Comparison of ENCODE assay signal across 8 cellular contexts in the genomic region with DNA sequence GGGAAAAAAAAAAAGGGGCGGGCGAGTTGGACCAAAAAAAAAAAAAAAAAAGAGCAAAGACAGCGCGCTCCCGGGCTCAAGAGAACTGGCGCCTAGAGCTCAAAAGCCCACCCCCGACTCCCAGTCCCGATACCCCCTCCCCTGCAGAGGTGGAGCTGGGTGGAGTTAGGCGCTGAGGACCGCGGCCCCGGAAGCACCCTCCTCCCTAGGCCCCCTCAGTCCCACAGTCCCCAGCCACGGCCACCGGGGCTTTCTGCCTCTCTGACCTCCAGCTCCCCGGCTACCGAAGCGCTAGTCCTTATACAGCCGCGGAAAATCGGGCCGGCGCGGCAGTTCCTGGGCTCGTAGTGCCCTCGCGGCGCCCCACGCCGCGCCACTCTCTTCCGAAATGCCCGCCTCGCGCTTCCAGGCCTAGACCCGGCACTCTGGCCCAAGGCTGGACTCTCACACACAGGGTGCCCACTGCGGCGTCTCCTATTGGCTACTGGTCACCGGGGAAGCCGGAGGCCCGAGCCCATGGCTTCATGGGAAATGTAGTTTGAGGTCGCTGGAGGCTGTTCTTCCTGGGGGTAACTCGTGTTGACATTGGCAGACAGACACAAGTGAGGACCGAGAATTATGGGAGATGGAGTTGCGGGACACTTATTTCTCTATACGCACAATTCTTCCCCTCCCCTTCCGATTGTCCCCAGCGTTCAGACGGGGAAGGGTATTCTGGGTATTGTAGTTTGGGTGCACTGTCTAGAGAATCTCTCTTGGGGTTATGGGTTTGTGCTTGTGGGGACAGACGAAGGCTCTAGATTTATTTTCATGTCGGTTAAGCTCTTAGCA. TPM values are rescaled to one million over a fixed set of nuclear protein-coding genes. Genes with fewer than 3 reads are reported as not detected.
DNase-seq lines count a peak whose midpoint lies in the region; ATAC-seq and TF ChIP-seq lines count a peak whose summit lies in the region.

A gene with protein sequence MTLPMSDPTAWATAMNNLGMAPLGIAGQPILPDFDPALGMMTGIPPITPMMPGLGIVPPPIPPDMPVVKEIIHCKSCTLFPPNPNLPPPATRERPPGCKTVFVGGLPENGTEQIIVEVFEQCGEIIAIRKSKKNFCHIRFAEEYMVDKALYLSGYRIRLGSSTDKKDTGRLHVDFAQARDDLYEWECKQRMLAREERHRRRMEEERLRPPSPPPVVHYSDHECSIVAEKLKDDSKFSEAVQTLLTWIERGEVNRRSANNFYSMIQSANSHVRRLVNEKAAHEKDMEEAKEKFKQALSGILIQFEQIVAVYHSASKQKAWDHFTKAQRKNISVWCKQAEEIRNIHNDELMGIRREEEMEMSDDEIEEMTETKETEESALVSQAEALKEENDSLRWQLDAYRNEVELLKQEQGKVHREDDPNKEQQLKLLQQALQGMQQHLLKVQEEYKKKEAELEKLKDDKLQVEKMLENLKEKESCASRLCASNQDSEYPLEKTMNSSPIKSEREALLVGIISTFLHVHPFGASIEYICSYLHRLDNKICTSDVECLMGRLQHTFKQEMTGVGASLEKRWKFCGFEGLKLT (minus strand): TSS at position 427 of the 831 bp plus-strand sequence. CDS start 199,993 bp downstream, outside the sequence.

- H3K27ac ChIP-seq in coronary artery = peak within 1 kb of the TSS; percentile 86 to 91

- H3K9me3 Mint-ChIP-seq in activated CD4-positive, alpha-beta T cell treated with anti-CD3 and anti-CD28 coated beads, Interleukin-2, amount 10 ng/mL, durations not matched to agents 24 days and 14 days = no peaks in the 10 kb centered on the region

- peaks cover 8% of the 10 kb centered on the region for H3K4me1 Mint-ChIP-seq in activated CD4-positive, alpha-beta T cell treated with anti-CD3 and anti-CD28 coated beads, Interleukin-2, amount 10 ng/mL, durations not matched to agents 24 days and 14 days

- intact Hi-C loops in activated CD4-positive, alpha-beta T cell treated with anti-CD3 and anti-CD28 coated beads, Interleukin-2, amount 10 ng/mL, durations not matched to agents 24 days and 14 days (cut with micrococcal nuclease) = loop anchor here (1.0 to 5.0 kb wide), 3 partner anchors 46 to 564 kb away; partner anchors contain the start of genes RBMX2 and SLC25A14

- H3K4me3 ChIP-seq in BJ (ENCODE audit: low read depth, low read length) = peak within 1 kb of the TSS; percentile 73
- peak within 1 kb of the TSS; percentile 80 for H3K4me3 ChIP-seq in coronary artery

- POLR2A ChIA-PET in BJ (lab: Charles Lee) = no interaction called here

- peaks cover 9% of the 10 kb centered on the region for H3K36me3 Mint-ChIP-seq in activated CD4-positive, alpha-beta T cell treated with anti-CD3 and anti-CD28 coated beads, Interleukin-2, amount 10 ng/mL, durations not matched to agents 24 days and 14 days (ENCODE audit: low read depth)

- no peak within 1 kb of the TSS for H3K4me3 Mint-ChIP-seq in activated CD4-positive, alpha-beta T cell treated with anti-CD3 and anti-CD28 coated beads, Interleukin-2, amount 10 ng/mL, durations not matched to agents 24 days and 14 days

- ATAC-seq in GM19324 (IDR thresholded peaks at IDR 0.05; ENCODE audit: low FRiP score, unreplicated experiment) (peak; percentile 99), HG03469 (IDR thresholded peaks at IDR 0.05; ENCODE audit: unreplicated experiment) (peak; percentile 98)

- TF ChIP-seq CTCF in BJ (IDR thresholded peaks at IDR 0.05; ENCODE audit: insufficient read depth, low read depth, low read length) = no peak
- TF ChIP-seq CTCF in coronary artery (IDR thresholded peaks at IDR 0.05) = no peak

- CTCF ChIA-PET in BJ (lab: Yijun Ruan, JAX) = interaction anchor here (1.3 kb wide), 1 partner anchor 363 kb away, joined by 3 read pairs; no protein-coding TSS in a partner anchor

- peak; percentile 90 for DNase-seq in BJ (ENCODE audit: low read depth)
- DNase-seq in NCI-H526 treated with DMSO at 0.1 percent for 48 hours (lab: John Stamatoyannopoulos, UW) = peak; percentile 98
- DNase-seq in activated CD4-positive, alpha-beta T cell treated with anti-CD3 and anti-CD28 coated beads, Interleukin-2, amount 10 ng/mL, durations not matched to agents 24 days and 14 days = peak; percentile 95
- peak; percentile 96 for DNase-seq in coronary artery (ENCODE audit: low spot score)
- peak; percentile 98 for DNase-seq in left kidney (ENCODE audit: low read depth, low spot score)
- peak; percentile 72 for DNase-seq in stimulated activated CD4-positive, alpha-beta T cell treated with anti-CD3 and anti-CD28 coated beads, Interleukin-2, amount 100 ng/mL, for 4 hours (ENCODE audit: low read depth)

- H3K27me3 Mint-ChIP-seq in activated CD4-positive, alpha-beta T cell treated with anti-CD3 and anti-CD28 coated beads, Interleukin-2, amount 10 ng/mL, durations not matched to agents 24 days and 14 days = peaks cover 2% of the 10 kb centered on the region

- no peaks in the 10 kb centered on the region for H3K27me3 ChIP-seq in BJ (ENCODE audit: control insufficient read depth, insufficient read depth, low read length)

- H3K36me3 ChIP-seq in BJ (ENCODE audit: control insufficient read depth, insufficient read depth, low read length) = peaks cover 1% of the 10 kb centered on the region; the same call in 1 of the 2 replicates

- peak within 1 kb of the TSS; percentile 92 for H3K27ac Mint-ChIP-seq in activated CD4-positive, alpha-beta T cell treated with anti-CD3 and anti-CD28 coated beads, Interleukin-2, amount 10 ng/mL, durations not matched to agents 24 days and 14 days

RNA-seq across cellular contexts. Expression of the gene that starts here (rescaled TPM):
- 17.5 and 22.7 TPM in 2 replicates for polyA plus RNA-seq in BJ (2011; rRNA removed)
- 7.8 and 8.8 TPM in 2 replicates for polyA minus RNA-seq in BJ (2011; rRNA and poly(A)+ RNA removed)
- total RNA-seq in activated CD4-positive, alpha-beta T cell treated with anti-CD3 and anti-CD28 coated beads, Interleukin-2, amount 10 ng/mL, durations not matched to agents 24 days and 14 days = 13.9 and 17.0 TPM in 2 replicates

Comparison
In these comparisons a context has a peak if more than half of its experiments do, and no peak if none do; other contexts are left out.
1. Peak in every context shown above with its lines: DNase-seq, ATAC-seq, H3K4me3 ChIP-seq and H3K27ac ChIP-seq.